ENCODE assay signal across 24 cellular contexts in the genomic region with DNA sequence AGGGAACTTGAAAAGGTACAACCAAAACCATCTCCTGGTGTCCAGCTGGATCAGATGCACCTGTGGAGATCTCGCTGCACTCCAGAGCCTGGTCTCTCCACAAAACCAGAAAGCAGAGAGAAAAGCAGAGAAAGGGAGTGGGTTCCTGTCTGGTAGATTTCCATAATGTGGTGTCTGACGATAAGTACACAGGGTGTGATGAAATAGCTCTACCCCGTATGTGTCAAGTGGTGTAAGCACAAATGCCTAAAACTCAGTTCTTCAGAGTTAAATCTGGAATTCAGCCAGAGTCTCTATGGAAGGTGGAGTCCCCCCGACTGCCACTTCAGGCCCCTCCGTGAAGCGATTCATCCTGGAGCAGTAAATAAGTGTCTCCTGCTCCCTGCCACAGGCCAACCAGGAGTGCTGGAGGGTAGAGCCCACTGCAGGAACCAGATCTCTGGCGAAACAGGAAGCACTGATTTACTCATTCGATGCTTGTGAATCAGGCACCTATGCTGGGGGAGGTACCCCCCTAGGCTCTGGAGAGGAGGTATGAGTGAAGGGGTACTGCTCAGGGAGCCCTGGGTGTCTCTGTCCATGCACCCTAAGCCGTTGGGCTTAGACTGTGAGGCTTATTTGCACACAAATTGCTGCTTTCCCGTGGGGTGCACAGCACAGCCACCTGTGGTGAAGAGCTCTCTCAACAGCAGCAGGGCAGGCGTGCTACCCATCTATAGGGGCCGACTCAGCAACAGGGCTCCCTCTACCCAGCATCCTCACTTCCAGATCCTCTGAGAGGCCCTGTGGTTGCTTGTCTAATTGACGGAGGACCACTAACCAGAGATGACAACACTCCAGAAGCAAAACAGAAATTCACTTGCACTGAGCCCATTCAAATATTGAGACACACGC.
DNase-seq lines count a peak whose midpoint lies in the region; TF ChIP-seq lines count a peak whose summit lies in the region.
"Had no signal": no experiment of that assay in that cellular context is flagged by ENCODE, and none has a peak within 500 bp of the region (broad histone marks: within the 10 kb centered on the region; RNA-seq: fewer than 3 reads in every experiment).

No MANE protein-coding gene starts in this region.

- no peak for TF ChIP-seq EP300 in ovary (IDR thresholded peaks at IDR 0.05)

- H3K4me1 ChIP-seq in HEK293 (ENCODE audit: control insufficient read depth, insufficient read depth, low read length) (peaks cover 13% of the 10 kb centered on the region), neural progenitor cell (peaks cover 3% of the 10 kb centered on the region), ovary (ENCODE audit: insufficient read depth) (peaks cover 3% of the 10 kb centered on the region)
- H3K4me1 ChIP-seq: Peyer's patch, tibial nerve had no signal

- peak overlapping the region; percentile 79 for H2AFZ ChIP-seq in neural progenitor cell (replicated peaks)

- intact Hi-C loops in ovary (cut with DNase I), result no loop called here

- TF ChIP-seq POLR2A in ovary (IDR thresholded peaks at IDR 0.05), result no peak

- H3K9me3 ChIP-seq in HEK293 (ENCODE audit: control insufficient read depth, insufficient read depth, low read depth, low read length) (no peaks in the 10 kb centered on the region), neural progenitor cell (ENCODE audit: low read depth) (no peaks in the 10 kb centered on the region), ovary (no peaks in the 10 kb centered on the region)
- H3K9me3 ChIP-seq: Peyer's patch, SJSA1, tibial nerve had no signal

- H3K9ac ChIP-seq in neural progenitor cell, result no peak overlapping the region

- TF ChIP-seq CTCF in HEK293 (tag by site-specific recombination; IDR thresholded peaks at IDR 0.05), result no peak
- TF ChIP-seq CTCF in epithelial cell of esophagus (IDR thresholded peaks at IDR 0.05; ENCODE audit: insufficient read depth, low read depth, low read length, missing control alignments), result no peak
- TF ChIP-seq CTCF in neural progenitor cell (IDR thresholded peaks at IDR 0.05), result no peak
- no peak for TF ChIP-seq CTCF in ovary (IDR thresholded peaks at IDR 0.05)

- H3K4me2 ChIP-seq in neural progenitor cell, result no peak overlapping the region

- no peaks in the 10 kb centered on the region for H3K9me3 Mint-ChIP-seq in neural progenitor cell

- no peaks in the 10 kb centered on the region for H3K36me3 Mint-ChIP-seq in neural progenitor cell
- H3K36me3 Mint-ChIP-seq: CD4-positive, CD25-positive, alpha-beta regulatory T cell; natural killer cell treated with Interleukin-12 subunit alpha and Interleukin-12 subunit beta and Interleukin-15 and Interleukin-18, amount 100 ng/mL, for 72 hours had no signal

- H3K27me3 ChIP-seq in neural progenitor cell (no peaks in the 10 kb centered on the region), ovary (no peaks in the 10 kb centered on the region)
- H3K27me3 ChIP-seq: heart right ventricle, Peyer's patch, SJSA1, tibial nerve had no signal

- H3K4me3 ChIP-seq in HEK293 (ENCODE audit: low read depth, low read length) (no peak overlapping the region), epithelial cell of esophagus (ENCODE audit: low read length) (no peak overlapping the region), neural progenitor cell (no peak overlapping the region), ovary (no peak overlapping the region)
- H3K4me3 ChIP-seq: dorsolateral prefrontal cortex, heart right ventricle, K562, Peyer's patch, SJSA1, tibial nerve had no signal

- no peaks in the 10 kb centered on the region for H3F3A ChIP-seq in neural progenitor cell (ENCODE audit: low read depth)

- H3K4me3 Mint-ChIP-seq in neural progenitor cell, result no peak overlapping the region
- H3K4me3 Mint-ChIP-seq: activated CD4-positive, alpha-beta T cell treated with anti-CD3 and anti-CD28 coated beads for 36 hours; CD4-positive, CD25-positive, alpha-beta regulatory T cell; natural killer cell treated with Interleukin-12 subunit alpha and Interleukin-12 subunit beta and Interleukin-15 and Interleukin-18, amount 100 ng/mL, for 72 hours; stimulated activated naive CD8-positive, alpha-beta T cell treated with anti-CD3 and anti-CD28 coated beads, Interleukin-15, Interleukin-2, amounts not matched to agents 100 ng/mL and 50 ng/mL, for 24 hours; T-helper 1 cell treated with Interleukin-12 subunit alpha and Interleukin-12 subunit beta and Interleukin-4 antibody, amounts not matched to agents 30 μg/mL and 1 μg/mL, for 36 hours had no signal

- no peak overlapping the region for H3K27ac Mint-ChIP-seq in neural progenitor cell
- H3K27ac Mint-ChIP-seq: activated CD4-positive, alpha-beta T cell treated with anti-CD3 and anti-CD28 coated beads for 36 hours; CD4-positive, CD25-positive, alpha-beta regulatory T cell; natural killer cell treated with Interleukin-12 subunit alpha and Interleukin-12 subunit beta and Interleukin-15 and Interleukin-18, amount 100 ng/mL, for 72 hours; stimulated activated naive CD8-positive, alpha-beta T cell treated with anti-CD3 and anti-CD28 coated beads, Interleukin-15, Interleukin-2, amounts not matched to agents 100 ng/mL and 50 ng/mL, for 24 hours; T-helper 1 cell treated with Interleukin-12 subunit alpha and Interleukin-12 subunit beta and Interleukin-4 antibody, amounts not matched to agents 30 μg/mL and 1 μg/mL, for 36 hours had no signal

- H3K27ac ChIP-seq in HEK293 (ENCODE audit: extremely low read depth, low read depth, low read length) (no peak overlapping the region; the same call in 1 of the 2 replicates), neural progenitor cell (no peak overlapping the region), ovary (no peak overlapping the region)
- H3K27ac ChIP-seq: dorsolateral prefrontal cortex, Peyer's patch, SJSA1, tibial nerve had no signal

- no peaks in the 10 kb centered on the region for H3K79me2 ChIP-seq in neural progenitor cell (ENCODE audit: low read depth)

- POLR2A ChIA-PET in HEK293 (lab: Yijun Ruan, JAX), result no interaction called here

- H3K27me3 Mint-ChIP-seq in neural progenitor cell (ENCODE audit: insufficient read depth, low read depth), result peaks cover 2% of the 10 kb centered on the region
- H3K27me3 Mint-ChIP-seq: activated CD4-positive, alpha-beta T cell treated with anti-CD3 and anti-CD28 coated beads for 36 hours; natural killer cell treated with Interleukin-12 subunit alpha and Interleukin-12 subunit beta and Interleukin-15 and Interleukin-18, amount 100 ng/mL, for 72 hours had no signal

- 80 to 85% (median 85%) methylated on average over 14 of the region's 14 CpGs for WGBS in ovary, 3 donors

- peak; percentile 16 for DNase-seq in ELR (ENCODE audit: low read depth)
- peak; percentile 46 for DNase-seq in epithelial cell of esophagus (ENCODE audit: low read depth)
- no peak for DNase-seq in neural progenitor cell (ENCODE audit: low spot score)
- DNase-seq in NCI-H524 treated with DMSO at 0.1 percent for 48 hours (lab: John Stamatoyannopoulos, UW), result no peak
- no peak for DNase-seq in activated naive CD4-positive, alpha-beta T cell treated with anti-CD3 and anti-CD28 coated beads, Interleukin-2, amount 50 U/mL, for 16 hours
- no peak for DNase-seq in ovary
- DNase-seq: activated CD4-positive, alpha-beta T cell treated with anti-CD3 and anti-CD28 coated beads for 36 hours; activated naive CD4-positive, alpha-beta T cell treated with Interleukin-2 at 50 U/mL for 16 hours; activated T-cell treated with anti-CD3 and anti-CD28 coated beads, Interleukin-2, amount 50 U/mL, for 48 hours; CD4-positive, CD25-positive, alpha-beta regulatory T cell; central memory CD4-positive, alpha-beta T cell; dorsolateral prefrontal cortex; heart right ventricle; MM.1S; NCI-H146; NCI-H510A treated with DMSO at 0.1 percent for 48 hours; Peyer's patch had no signal

- no peaks in the 10 kb centered on the region for H3K36me3 ChIP-seq in HEK293 (ENCODE audit: control insufficient read depth in 2 of 2, insufficient read depth in 1 of 2, low read length in 2 of 2)
- H3K36me3 ChIP-seq in neural progenitor cell, result no peaks in the 10 kb centered on the region
- no peaks in the 10 kb centered on the region for H3K36me3 ChIP-seq in ovary
- H3K36me3 ChIP-seq: heart right ventricle, Peyer's patch, SJSA1, tibial nerve had no signal

- peaks cover 21% of the 10 kb centered on the region for H3K4me1 Mint-ChIP-seq in neural progenitor cell
- H3K4me1 Mint-ChIP-seq: activated CD4-positive, alpha-beta T cell treated with anti-CD3 and anti-CD28 coated beads for 36 hours; CD4-positive, CD25-positive, alpha-beta regulatory T cell had no signal

- CTCF ChIA-PET in HEK293 (lab: Yijun Ruan, JAX), result interaction anchor here (1.7 to 2.1 kb wide), 2 partner anchors 22 to 23 kb away, joined by 7 to 9 read pairs; no protein-coding TSS in a partner anchor

- no peaks in the 10 kb centered on the region for H4K20me1 ChIP-seq in neural progenitor cell (ENCODE audit: low read depth)

TF ChIP-seq in HEK293, 187 proteins besides CTCF, POLR2A, EP300 and RAD21:
- TF ChIP-seq, protein P1, sequence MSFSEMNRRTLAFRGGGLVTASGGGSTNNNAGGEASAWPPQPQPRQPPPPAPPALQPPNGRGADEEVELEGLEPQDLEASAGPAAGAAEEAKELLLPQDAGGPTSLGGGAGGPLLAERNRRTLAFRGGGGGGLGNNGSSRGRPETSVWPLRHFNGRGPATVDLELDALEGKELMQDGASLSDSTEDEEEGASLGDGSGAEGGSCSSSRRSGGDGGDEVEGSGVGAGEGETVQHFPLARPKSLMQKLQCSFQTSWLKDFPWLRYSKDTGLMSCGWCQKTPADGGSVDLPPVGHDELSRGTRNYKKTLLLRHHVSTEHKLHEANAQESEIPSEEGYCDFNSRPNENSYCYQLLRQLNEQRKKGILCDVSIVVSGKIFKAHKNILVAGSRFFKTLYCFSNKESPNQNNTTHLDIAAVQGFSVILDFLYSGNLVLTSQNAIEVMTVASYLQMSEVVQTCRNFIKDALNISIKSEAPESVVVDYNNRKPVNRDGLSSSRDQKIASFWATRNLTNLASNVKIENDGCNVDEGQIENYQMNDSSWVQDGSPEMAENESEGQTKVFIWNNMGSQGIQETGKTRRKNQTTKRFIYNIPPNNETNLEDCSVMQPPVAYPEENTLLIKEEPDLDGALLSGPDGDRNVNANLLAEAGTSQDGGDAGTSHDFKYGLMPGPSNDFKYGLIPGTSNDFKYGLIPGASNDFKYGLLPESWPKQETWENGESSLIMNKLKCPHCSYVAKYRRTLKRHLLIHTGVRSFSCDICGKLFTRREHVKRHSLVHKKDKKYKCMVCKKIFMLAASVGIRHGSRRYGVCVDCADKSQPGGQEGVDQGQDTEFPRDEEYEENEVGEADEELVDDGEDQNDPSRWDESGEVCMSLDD (tag by site-specific recombination; IDR thresholded peaks at IDR 0.05), result no peak
- peak; percentile 48 for TF ChIP-seq ZIC2 (tag by site-specific recombination; IDR thresholded peaks at IDR 0.05)

Comparison
In these comparisons a context has a peak if more than half of its experiments do, and no peak if none do; other contexts are left out.
1. DNase-seq: peak in ELR (single experiment) and epithelial cell of esophagus (single experiment); none in neural progenitor cell (single experiment), NCI-H524 treated with DMSO at 0.1 percent for 48 hours (single experiment), activated naive CD4-positive, alpha-beta T cell treated with anti-CD3 and anti-CD28 coated beads, Interleukin-2, amount 50 U/mL, for 16 hours (single experiment) and ovary (0 of 5).